ENCODE assay signal across 10 cellular contexts in genomic region chr11:69326622-69327219, GRCh38.
"Had no signal": no experiment of that assay in that cellular context is flagged by ENCODE, and none has a peak within 500 bp of the region (broad histone marks: within the 10 kb centered on the region; RNA-seq: fewer than 3 reads in every experiment).

No MANE protein-coding gene starts in this region.

- H3K9me3 ChIP-seq: ovary, thyroid gland had no signal

- H3K27me3 ChIP-seq: ovary, thyroid gland had no signal

- H3K4me1 ChIP-seq: thyroid gland had no signal

- ATAC-seq: effector memory CD8-positive, alpha-beta T cell; T-helper 17 cell had no signal

- H3K36me3 ChIP-seq: ovary, thyroid gland had no signal

- H3K4me3 ChIP-seq: ovary, thyroid gland had no signal

- H3K27ac ChIP-seq: epithelial cell of prostate, ovary, thyroid gland had no signal

- DNase-seq: activated CD4-positive, alpha-beta T cell treated with anti-CD3 and anti-CD28 coated beads, Interleukin-2, amount 50 U/mL, for 1 hour; caudate nucleus; effector memory CD8-positive, alpha-beta T cell; foreskin melanocyte; kidney glomerular epithelial cell; ovary; stimulated activated CD4-positive, alpha-beta T cell treated with anti-CD3 and anti-CD28 coated beads, Interleukin-12 subunit alpha, Interleukin-12 subunit beta, amount 100 ng/mL, for 4 hours; T-helper 17 cell; thyroid gland had no signal
